In genomic region chr11:34318111-34319037, GRCh38 we compare ENCODE assay signal across 1 cellular context.
TF ChIP-seq lines count a peak whose summit lies in the region.

No MANE protein-coding gene starts in this region.

TF ChIP-seq in SK-N-SH treated with all-trans-retinoic acid at 6 μM for 48 hours, 23 proteins besides CTCF, POLR2A, EP300 and RAD21 (continued from another document):
- TF ChIP-seq CSRNP3 (CRISPR knock-in tag; IDR thresholded peaks at IDR 0.05) (no peak), ZNF8 (CRISPR knock-in tag; IDR thresholded peaks at IDR 0.05) (no peak), ZFP30 (CRISPR knock-in tag; IDR thresholded peaks at IDR 0.05) (no peak), TCF4 (CRISPR knock-in tag; IDR thresholded peaks at IDR 0.05; ENCODE audit: borderline replicate concordance) (no peak), CSDC2 (CRISPR knock-in tag; IDR thresholded peaks at IDR 0.05) (no peak), ZNF70 (CRISPR knock-in tag; IDR thresholded peaks at IDR 0.05) (no peak)
